In the genomic region with DNA sequence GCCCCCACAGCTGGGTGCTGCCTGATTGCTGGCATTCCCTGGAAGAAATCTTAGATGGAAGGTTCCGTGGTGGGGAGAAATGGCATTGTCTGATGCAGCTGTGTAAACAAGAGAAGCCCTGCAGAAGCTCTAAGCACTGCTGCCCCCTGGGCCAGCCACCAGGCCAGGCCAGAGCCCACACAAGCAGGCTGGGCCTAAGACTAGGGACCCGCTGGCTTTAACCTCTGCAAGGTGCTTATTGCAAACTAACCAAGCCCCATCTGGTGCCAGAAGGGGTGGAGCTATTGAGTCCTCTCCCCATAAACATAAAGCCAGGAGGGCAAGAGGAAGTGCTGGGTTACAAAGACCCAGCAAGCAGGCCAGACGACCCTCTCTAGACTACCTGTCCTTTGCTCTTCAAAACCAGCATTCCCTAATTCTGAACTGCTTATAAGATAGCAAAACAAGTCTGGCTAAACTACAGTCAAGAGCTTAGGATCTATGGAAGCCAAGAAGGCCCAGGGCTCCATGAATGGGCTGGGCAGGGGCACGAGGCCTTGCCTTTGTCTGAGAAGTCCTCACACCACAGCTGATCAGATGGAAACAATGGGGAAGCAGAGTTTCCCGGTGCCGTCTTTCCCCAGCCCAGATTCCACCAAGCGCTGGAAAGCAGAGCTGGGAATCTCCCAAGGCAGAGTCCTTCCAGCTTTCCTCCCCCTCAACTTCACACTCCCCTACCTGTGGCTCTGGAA, we compare ENCODE assay signal across 9 cellular contexts. TPM values are rescaled to one million over a fixed set of nuclear protein-coding genes. Genes with fewer than 3 reads are reported as not detected.
DNase-seq lines count a peak whose midpoint lies in the region; ATAC-seq and TF ChIP-seq lines count a peak whose summit lies in the region.
"Had no signal": no experiment of that assay in that cellular context is flagged by ENCODE, and none has a peak within 500 bp of the region (broad histone marks: within the 10 kb centered on the region; RNA-seq: fewer than 3 reads in every experiment).

No MANE protein-coding gene starts in this region.

- no peak overlapping the region for H3K4me3 ChIP-seq in effector memory CD4-positive, alpha-beta T cell (ENCODE audit: insufficient read depth, low read depth, low read length, poor library complexity, severe bottlenecking)
- H3K4me3 ChIP-seq in stomach (no peak overlapping the region), aorta (ENCODE audit: low read length in 2 of 2) (no peak overlapping the region)

- H3K27ac Mint-ChIP-seq in activated CD4-positive, alpha-beta T cell treated with anti-CD3 and anti-CD28 coated beads for 36 hours: peak overlapping the region; percentile 67

- no peaks in the 10 kb centered on the region for H3K9me3 Mint-ChIP-seq in activated CD4-positive, alpha-beta T cell treated with anti-CD3 and anti-CD28 coated beads for 36 hours (ENCODE audit: low read depth)

- 45 to 62% (median 50%) methylated on average over 7 of the region's 7 CpGs for WGBS in stomach, 5 donors
- WGBS in aorta, 2 donors: 81 to 86% methylated on average over 7 of the region's 7 CpGs

- H3K36me3 ChIP-seq in effector memory CD4-positive, alpha-beta T cell (ENCODE audit: control insufficient read depth, insufficient read depth, low read length): peaks cover 13% of the 10 kb centered on the region
- H3K36me3 ChIP-seq in stomach (peaks cover 0 to 70% (median 58%) of the 10 kb centered on the region in 4 donors), aorta (ENCODE audit: control insufficient read depth in 1 of 2, insufficient read depth in 2 of 2, low read length in 1 of 2) (no peaks in the 10 kb centered on the region)

- POLR2A ChIA-PET in activated CD4-positive, alpha-beta T cell treated with anti-CD3 and anti-CD28 coated beads for 36 hours (lab: Charles Lee): interaction anchor here (0.6 kb wide), 1 partner anchor 658 kb away, joined by 3 read pairs; the partner anchor contains the start of gene POP5

- no peaks in the 10 kb centered on the region for H3K27me3 Mint-ChIP-seq in activated CD4-positive, alpha-beta T cell treated with anti-CD3 and anti-CD28 coated beads for 36 hours

- H3K4me1 Mint-ChIP-seq in activated CD4-positive, alpha-beta T cell treated with anti-CD3 and anti-CD28 coated beads for 36 hours: peaks cover 38% of the 10 kb centered on the region

- no peaks in the 10 kb centered on the region for H3K27me3 ChIP-seq in effector memory CD4-positive, alpha-beta T cell (replicated peaks; ENCODE audit: control insufficient read depth, insufficient read depth, low read length, poor library complexity, severe bottlenecking)
- H3K27me3 ChIP-seq in stomach (no peaks in the 10 kb centered on the region), aorta (ENCODE audit: control insufficient read depth in 1 of 2, insufficient read depth in 2 of 2, low read length in 1 of 2) (no peaks in the 10 kb centered on the region)

- ATAC-seq in activated CD4-positive, alpha-beta T cell treated with anti-CD3 and anti-CD28 coated beads for 36 hours: no peak
- ATAC-seq in aorta (ENCODE audit: low FRiP score): no peak
- ATAC-seq: sciatic nerve had no signal

- H3K9me3 ChIP-seq in effector memory CD4-positive, alpha-beta T cell (ENCODE audit: control insufficient read depth, low read length): no peaks in the 10 kb centered on the region
- no peaks in the 10 kb centered on the region for H3K9me3 ChIP-seq in stomach
- no peaks in the 10 kb centered on the region for H3K9me3 ChIP-seq in aorta (ENCODE audit: control insufficient read depth, low read length)

- DNase-seq in activated CD4-positive, alpha-beta T cell treated with anti-CD3 and anti-CD28 coated beads for 36 hours: no peak
- no peak for DNase-seq in activated CD4-positive, alpha-beta T cell treated with anti-CD3 and anti-CD28 coated beads for 1 hour
- DNase-seq in NCI-H748 (lab: John Stamatoyannopoulos, UW; ENCODE audit: unreplicated experiment): peak; percentile 94
- no peak for DNase-seq in effector memory CD4-positive, alpha-beta T cell
- DNase-seq in stomach: no peak
- DNase-seq in aorta: no peak
- DNase-seq in AG20443 (ENCODE audit: low spot score): no peak
- no peak for DNase-seq in putamen (ENCODE audit: low spot score)

- no peak for TF ChIP-seq CTCF in stomach (IDR thresholded peaks at IDR 0.05)

- TF ChIP-seq POLR2A in stomach (IDR thresholded peaks at IDR 0.05): no peak

- intact Hi-C loops in activated CD4-positive, alpha-beta T cell treated with anti-CD3 and anti-CD28 coated beads for 36 hours (cut with DNase I, micrococcal nuclease): no loop called here
- intact Hi-C loops in stomach (cut with DNase I; ENCODE audit: low total_unique reads) (no loop called here), aorta (cut with DNase I) (no loop called here)

- peak overlapping the region; percentile 81 for H3K27ac ChIP-seq in effector memory CD4-positive, alpha-beta T cell (ENCODE audit: insufficient read depth, low read length, poor library complexity, severe bottlenecking)
- H3K27ac ChIP-seq in stomach (peak overlapping the region; percentile 13 to 85 (median 67)), aorta (ENCODE audit: low read depth in 1 of 2, low read length in 2 of 2) (no peak overlapping the region)

- peaks cover 31% of the 10 kb centered on the region for H3K36me3 Mint-ChIP-seq in activated CD4-positive, alpha-beta T cell treated with anti-CD3 and anti-CD28 coated beads for 36 hours (ENCODE audit: low read depth)

- CTCF ChIA-PET in activated CD4-positive, alpha-beta T cell treated with anti-CD3 and anti-CD28 coated beads for 36 hours (lab: Charles Lee): interaction anchor here (1.0 to 3.8 kb wide), 4 partner anchors 9 to 556 kb away, joined by 4 to 32 read pairs (median 6); no protein-coding TSS in a partner anchor

- peaks cover 33% of the 10 kb centered on the region for H3K4me1 ChIP-seq in effector memory CD4-positive, alpha-beta T cell (ENCODE audit: control insufficient read depth, insufficient read depth, low read length, poor library complexity, severe bottlenecking)
- H3K4me1 ChIP-seq in stomach (peaks cover 23 to 50% (median 36%) of the 10 kb centered on the region in 4 donors), aorta (ENCODE audit: control insufficient read depth in 1 of 2, insufficient read depth in 2 of 2, low read length in 2 of 2) (no peaks in the 10 kb centered on the region)

- TF ChIP-seq EP300 in stomach (IDR thresholded peaks at IDR 0.05): no peak

- no peak overlapping the region for H3K4me3 Mint-ChIP-seq in activated CD4-positive, alpha-beta T cell treated with anti-CD3 and anti-CD28 coated beads for 36 hours

RNA-seq across cellular contexts. Expression of gene P2RX4, which starts 28.8 kb away (rescaled TPM):
- 10 to 100 TPM; 21.2 to 21.6 TPM for total RNA-seq in activated CD4-positive, alpha-beta T cell treated with anti-CD3 and anti-CD28 coated beads for 36 hours
- total RNA-seq in stomach: 10 to 100 TPM; 13.8 to 65.2 (median 28.8) TPM
- polyA plus RNA-seq in stomach: 10 to 100 TPM; 14.1 to 29.5 (median 24.0) TPM
- 10 to 100 TPM; 22.3 to 32.0 TPM for total RNA-seq in aorta
- polyA plus RNA-seq in aorta: 10 to 100 TPM; 23.3 to 24.6 TPM

RNA-seq across cellular contexts. Expression of gene CAMKK2, which starts 57.7 kb away (rescaled TPM):
- 10 to 100 TPM; 24.2 to 30.3 TPM for total RNA-seq in activated CD4-positive, alpha-beta T cell treated with anti-CD3 and anti-CD28 coated beads for 36 hours
- total RNA-seq in stomach (10 to 100 TPM; 16.3 to 46.4 (median 35.3) TPM), aorta (10 to 100 TPM; 34.4 to 47.6 TPM)
- polyA plus RNA-seq in stomach (10 to 100 TPM; 14.9 to 22.4 (median 15.4) TPM), aorta (10 to 100 TPM; 20.7 to 28.1 TPM)

Comparison
In these comparisons a context has a peak if more than half of its experiments do, and no peak if none do; other contexts are left out.
1. H3K27ac ChIP-seq: peak in effector memory CD4-positive, alpha-beta T cell (single experiment) and stomach (5 of 5); none in aorta (0 of 2).